10 cellular contexts compared by ENCODE assay signal in genomic region chr4:7890635-7891393, GRCh38. TPM values are rescaled to one million over a fixed set of nuclear protein-coding genes. Genes with fewer than 3 reads are reported as not detected.
A peak's percentile ranks its signal among the peaks of the same experiment; 100 is the strongest.
DNase-seq lines count a peak whose midpoint lies in the region; ATAC-seq, FAIRE-seq and TF ChIP-seq lines count a peak whose summit lies in the region.
"Had no signal": no experiment of that assay in that cellular context is flagged by ENCODE, and none has a peak within 500 bp of the region (broad histone marks: within the 10 kb centered on the region; RNA-seq: fewer than 3 reads in every experiment).

No MANE protein-coding gene starts in this region.

- no peak overlapping the region for H3K4me3 Mint-ChIP-seq in stimulated activated naive CD8-positive, alpha-beta T cell treated with anti-CD3 and anti-CD28 coated beads, Interleukin-15, amount 100 ng/mL, for 72 hours

- H3K9me3 ChIP-seq in BE2C (no peaks in the 10 kb centered on the region), muscle layer of colon (ENCODE audit: low read length) (no peaks in the 10 kb centered on the region), psoas muscle (no peaks in the 10 kb centered on the region)

- 49 to 65% (median 52%) methylated on average over 7 of the region's 7 CpGs for WGBS in psoas muscle, 3 donors

- H3K27me3 ChIP-seq in BE2C (no peaks in the 10 kb centered on the region), bronchial epithelial cell (ENCODE audit: control insufficient read depth, insufficient read depth, low read length) (no peaks in the 10 kb centered on the region), muscle layer of colon (ENCODE audit: control insufficient read depth in 1 of 2, insufficient read depth in 2 of 2, low read length in 2 of 2) (no peaks in the 10 kb centered on the region), psoas muscle (ENCODE audit: insufficient read depth in 3 of 3, low read length in 2 of 3) (no peaks in the 10 kb centered on the region)

- no peak for TF ChIP-seq POLR2A in GM18505 (IDR thresholded peaks at IDR 0.05; ENCODE audit: borderline replicate concordance, extremely low read depth, insufficient read depth, insufficient read length)

- peak overlapping the region; percentile 65 for H3K27ac ChIP-seq in muscle layer of colon (ENCODE audit: low read depth, low read length)
- no peak overlapping the region for H3K27ac ChIP-seq in psoas muscle

- no peak overlapping the region for H3K27ac Mint-ChIP-seq in stimulated activated naive CD8-positive, alpha-beta T cell treated with anti-CD3 and anti-CD28 coated beads, Interleukin-15, amount 100 ng/mL, for 72 hours

- H3K4me1 Mint-ChIP-seq in stimulated activated naive CD8-positive, alpha-beta T cell treated with anti-CD3 and anti-CD28 coated beads, Interleukin-15, amount 100 ng/mL, for 72 hours: peaks cover 16% of the 10 kb centered on the region

- H3K27me3 Mint-ChIP-seq in stimulated activated naive CD8-positive, alpha-beta T cell treated with anti-CD3 and anti-CD28 coated beads, Interleukin-15, amount 100 ng/mL, for 72 hours: no peaks in the 10 kb centered on the region

- H3K36me3 ChIP-seq in BE2C (peaks cover 8% of the 10 kb centered on the region; the same call in 1 of the 2 replicates), bronchial epithelial cell (ENCODE audit: control insufficient read depth, insufficient read depth, low read length) (no peaks in the 10 kb centered on the region), muscle layer of colon (ENCODE audit: insufficient read depth, low read length) (no peaks in the 10 kb centered on the region), psoas muscle (ENCODE audit: insufficient read depth in 1 of 2, low read depth in 1 of 2) (no peaks in the 10 kb centered on the region)

- H3K9ac ChIP-seq in muscle layer of colon (ENCODE audit: low read length): no peak overlapping the region

- ATAC-seq in psoas muscle (no peak), GM18505 (IDR thresholded peaks at IDR 0.05; ENCODE audit: unreplicated experiment) (no peak)
- ATAC-seq in stimulated activated naive CD8-positive, alpha-beta T cell treated with anti-CD3 and anti-CD28 coated beads, Interleukin-15, amount 100 ng/mL, for 72 hours: no peak

- TF ChIP-seq CTCF in BE2C (IDR thresholded peaks at IDR 0.05; ENCODE audit: low read depth, low read length) (0 out of 2 replicates have a peak, but pooled peaks have one; percentile 1), bronchial epithelial cell (IDR thresholded peaks at IDR 0.05; ENCODE audit: insufficient read depth, low read length, severe bottlenecking) (no peak), psoas muscle (IDR thresholded peaks at IDR 0.05) (no peak)

- DNase-seq in BE2C (peak; percentile 47), NCI-H1048 (lab: John Stamatoyannopoulos, UW) (peak; percentile 84), bronchial epithelial cell (ENCODE audit: low read depth) (peak; percentile 88), psoas muscle (no peak), DMS153 treated with DMSO at 0.1 percent for 48 hours (lab: John Stamatoyannopoulos, UW; ENCODE audit: unreplicated experiment) (no peak)
- no peak for DNase-seq in stimulated activated naive CD8-positive, alpha-beta T cell treated with anti-CD3 and anti-CD28 coated beads, Interleukin-15, amount 100 ng/mL, for 72 hours

- intact Hi-C loops in psoas muscle (cut with DNase I): no loop called here

- FAIRE-seq in bronchial epithelial cell (lab: Jason Lieb, UNC): no peak
- FAIRE-seq: G401.6 had no signal

- H3K9me3 Mint-ChIP-seq in stimulated activated naive CD8-positive, alpha-beta T cell treated with anti-CD3 and anti-CD28 coated beads, Interleukin-15, amount 100 ng/mL, for 72 hours: peaks cover 6 to 8% of the 10 kb centered on the region in 2 donors

- H3K4me3 ChIP-seq in BE2C (ENCODE audit: low read depth, low read length) (no peak overlapping the region), bronchial epithelial cell (ENCODE audit: low read depth, low read length) (no peak overlapping the region), muscle layer of colon (ENCODE audit: low read depth in 1 of 2, low read length in 2 of 2) (no peak overlapping the region), psoas muscle (no peak overlapping the region)
- H3K4me3 ChIP-seq: lung had no signal

- H3K4me1 ChIP-seq in BE2C (peaks cover 43% of the 10 kb centered on the region), muscle layer of colon (ENCODE audit: insufficient read depth, low read length) (peaks cover 59% of the 10 kb centered on the region), psoas muscle (no peaks in the 10 kb centered on the region)

RNA-seq across cellular contexts. Expression of gene AFAP1, which starts 48.8 kb away (rescaled TPM):
- polyA plus RNA-seq in BE2C (2012; ENCODE audit: insufficient read depth, insufficient read length, low read depth): 34.8 TPM
- total RNA-seq in bronchial epithelial cell: 6.8 and 16.1 TPM in 2 replicates
- total RNA-seq in psoas muscle: 10 to 100 TPM in 1 of 4 donors, 1 to 10 TPM in 3; 2.6 to 11.4 (median 4.3) TPM
- 1 to 10 TPM; 1.3 to 1.8 (median 1.6) TPM for polyA plus RNA-seq in psoas muscle

Comparison
In these comparisons a context has a peak if more than half of its experiments do, and no peak if none do; other contexts are left out.
1. DNase-seq: peak in BE2C (single experiment), NCI-H1048 (single experiment) and bronchial epithelial cell (single experiment); none in psoas muscle (0 of 2), DMS153 treated with DMSO at 0.1 percent for 48 hours (single experiment) and stimulated activated naive CD8-positive, alpha-beta T cell treated with anti-CD3 and anti-CD28 coated beads, Interleukin-15, amount 100 ng/mL, for 72 hours (0 of 2).